In the genomic region with DNA sequence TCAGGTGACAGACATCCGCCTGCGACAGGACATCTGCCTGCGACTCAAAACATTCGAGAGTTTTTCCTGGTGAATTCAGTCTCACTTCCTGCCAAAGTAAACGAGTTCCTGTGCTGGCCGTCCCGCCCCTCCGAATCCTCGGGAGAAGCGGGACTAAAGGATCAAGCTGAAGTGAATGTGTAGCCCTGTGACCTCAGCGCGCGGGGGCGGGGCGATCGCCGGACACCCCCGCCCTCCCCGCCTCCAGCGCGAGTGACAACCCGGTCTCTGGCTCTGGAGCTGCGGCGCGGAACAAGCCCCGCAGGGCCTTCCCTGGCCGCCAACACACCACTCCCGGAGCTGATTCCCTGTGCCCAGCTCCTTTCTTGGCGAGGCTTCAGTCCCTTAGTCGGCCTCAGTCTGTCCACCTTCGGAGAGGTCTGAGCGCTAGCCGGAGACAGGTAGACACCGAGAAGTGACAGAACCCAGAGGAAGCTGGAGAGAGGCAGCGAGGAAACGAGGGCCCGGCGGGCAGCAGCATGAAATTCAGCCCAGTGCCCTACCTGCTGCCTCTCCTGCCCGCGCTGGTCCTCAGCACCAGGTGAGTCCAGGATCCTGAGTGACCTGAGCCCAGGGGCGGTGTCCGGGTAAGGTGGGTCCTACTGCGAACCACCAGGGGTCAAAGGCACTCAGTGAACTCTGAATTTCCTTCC, we compare ENCODE assay signal across 2 cellular contexts.
TF ChIP-seq lines count a peak whose summit lies in the region.

No MANE protein-coding gene starts in this region.

TF ChIP-seq in IMR-90, 13 proteins besides CTCF, POLR2A, EP300 and RAD21:
- TF ChIP-seq, protein P1, sequence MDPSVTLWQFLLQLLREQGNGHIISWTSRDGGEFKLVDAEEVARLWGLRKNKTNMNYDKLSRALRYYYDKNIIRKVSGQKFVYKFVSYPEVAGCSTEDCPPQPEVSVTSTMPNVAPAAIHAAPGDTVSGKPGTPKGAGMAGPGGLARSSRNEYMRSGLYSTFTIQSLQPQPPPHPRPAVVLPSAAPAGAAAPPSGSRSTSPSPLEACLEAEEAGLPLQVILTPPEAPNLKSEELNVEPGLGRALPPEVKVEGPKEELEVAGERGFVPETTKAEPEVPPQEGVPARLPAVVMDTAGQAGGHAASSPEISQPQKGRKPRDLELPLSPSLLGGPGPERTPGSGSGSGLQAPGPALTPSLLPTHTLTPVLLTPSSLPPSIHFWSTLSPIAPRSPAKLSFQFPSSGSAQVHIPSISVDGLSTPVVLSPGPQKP (IDR thresholded peaks at IDR 0.05; ENCODE audit: borderline replicate concordance, low read depth, low read length), result no peak
- TF ChIP-seq BHLHE40 (IDR thresholded peaks at IDR 0.05; ENCODE audit: low read depth, low read length) (no peak), MXI1 (IDR thresholded peaks at IDR 0.05; ENCODE audit: borderline replicate concordance, low read depth, low read length) (no peak), MAZ (IDR thresholded peaks at IDR 0.05; ENCODE audit: borderline replicate concordance, low read depth, low read length) (no peak)

TF ChIP-seq in WTC11, 78 proteins besides CTCF, POLR2A, EP300 and RAD21 (continued from another document):
- TF ChIP-seq, protein P2, sequence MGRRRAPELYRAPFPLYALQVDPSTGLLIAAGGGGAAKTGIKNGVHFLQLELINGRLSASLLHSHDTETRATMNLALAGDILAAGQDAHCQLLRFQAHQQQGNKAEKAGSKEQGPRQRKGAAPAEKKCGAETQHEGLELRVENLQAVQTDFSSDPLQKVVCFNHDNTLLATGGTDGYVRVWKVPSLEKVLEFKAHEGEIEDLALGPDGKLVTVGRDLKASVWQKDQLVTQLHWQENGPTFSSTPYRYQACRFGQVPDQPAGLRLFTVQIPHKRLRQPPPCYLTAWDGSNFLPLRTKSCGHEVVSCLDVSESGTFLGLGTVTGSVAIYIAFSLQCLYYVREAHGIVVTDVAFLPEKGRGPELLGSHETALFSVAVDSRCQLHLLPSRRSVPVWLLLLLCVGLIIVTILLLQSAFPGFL (CRISPR knock-in tag; IDR thresholded peaks at IDR 0.05; ENCODE audit: borderline replicate concordance), result no peak
- no peak for TF ChIP-seq GTF2I (CRISPR knock-in tag; conservative IDR thresholded peaks at IDR 0.05)
- no peak for TF ChIP-seq NFATC4 (CRISPR knock-in tag; IDR thresholded peaks at IDR 0.05)
- no peak for TF ChIP-seq ZNF396 (CRISPR knock-in tag; IDR thresholded peaks at IDR 0.05; ENCODE audit: borderline replicate concordance)
- TF ChIP-seq, protein P3, sequence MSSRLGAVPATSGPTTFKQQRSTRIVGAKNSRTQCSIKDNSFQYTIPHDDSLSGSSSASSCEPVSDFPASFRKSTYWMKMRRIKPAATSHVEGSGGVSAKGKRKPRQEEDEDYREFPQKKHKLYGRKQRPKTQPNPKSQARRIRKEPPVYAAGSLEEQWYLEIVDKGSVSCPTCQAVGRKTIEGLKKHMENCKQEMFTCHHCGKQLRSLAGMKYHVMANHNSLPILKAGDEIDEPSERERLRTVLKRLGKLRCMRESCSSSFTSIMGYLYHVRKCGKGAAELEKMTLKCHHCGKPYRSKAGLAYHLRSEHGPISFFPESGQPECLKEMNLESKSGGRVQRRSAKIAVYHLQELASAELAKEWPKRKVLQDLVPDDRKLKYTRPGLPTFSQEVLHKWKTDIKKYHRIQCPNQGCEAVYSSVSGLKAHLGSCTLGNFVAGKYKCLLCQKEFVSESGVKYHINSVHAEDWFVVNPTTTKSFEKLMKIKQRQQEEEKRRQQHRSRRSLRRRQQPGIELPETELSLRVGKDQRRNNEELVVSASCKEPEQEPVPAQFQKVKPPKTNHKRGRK (CRISPR knock-in tag; IDR thresholded peaks at IDR 0.05; ENCODE audit: borderline replicate concordance), result no peak
- TF ChIP-seq ZNF317 (CRISPR knock-in tag; IDR thresholded peaks at IDR 0.05; ENCODE audit: borderline replicate concordance, low read depth), result no peak
